ENCODE assay signal across 1 cellular context in the genomic region with DNA sequence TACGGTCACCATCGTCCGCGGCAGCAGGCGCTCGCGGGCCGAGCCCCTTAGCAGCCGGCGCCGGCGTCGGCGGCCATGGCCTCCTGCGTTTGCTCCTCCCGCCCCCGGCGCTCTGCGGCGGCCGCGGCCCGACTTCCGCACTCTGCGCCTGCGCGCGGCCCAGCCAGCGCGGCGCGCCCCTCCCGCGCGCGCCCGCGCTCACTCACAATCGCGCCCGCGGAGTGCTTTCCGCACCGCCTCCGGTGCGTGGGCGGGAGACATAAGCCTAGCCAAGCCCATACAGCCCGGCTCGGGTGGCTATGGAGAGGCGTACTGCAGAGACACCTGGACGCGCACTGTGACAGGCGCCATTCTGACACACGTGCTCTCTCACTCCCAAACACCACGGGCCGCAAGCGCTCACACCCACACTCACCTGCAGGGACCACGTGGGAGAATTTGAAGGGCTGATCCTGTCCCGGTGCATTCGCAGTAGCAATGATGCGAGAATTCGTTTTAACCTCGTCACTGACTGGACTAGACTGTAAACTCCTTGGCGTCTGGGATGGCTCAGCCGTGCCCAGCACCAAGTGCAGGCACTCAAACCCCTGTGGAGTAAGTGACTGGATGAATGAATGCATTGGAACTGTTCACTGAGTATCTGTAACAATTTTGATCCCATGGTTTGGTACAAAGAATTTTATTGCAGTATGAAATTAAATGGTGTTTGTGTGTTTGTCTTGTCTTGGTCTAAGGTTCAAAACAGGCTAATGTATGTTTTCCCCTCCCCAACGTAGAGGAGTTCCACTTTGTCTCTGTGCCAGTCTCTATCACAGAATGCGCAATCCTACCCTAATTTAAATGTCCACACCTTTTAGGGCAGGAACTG.
TF ChIP-seq lines count a peak whose summit lies in the region.

A gene with protein sequence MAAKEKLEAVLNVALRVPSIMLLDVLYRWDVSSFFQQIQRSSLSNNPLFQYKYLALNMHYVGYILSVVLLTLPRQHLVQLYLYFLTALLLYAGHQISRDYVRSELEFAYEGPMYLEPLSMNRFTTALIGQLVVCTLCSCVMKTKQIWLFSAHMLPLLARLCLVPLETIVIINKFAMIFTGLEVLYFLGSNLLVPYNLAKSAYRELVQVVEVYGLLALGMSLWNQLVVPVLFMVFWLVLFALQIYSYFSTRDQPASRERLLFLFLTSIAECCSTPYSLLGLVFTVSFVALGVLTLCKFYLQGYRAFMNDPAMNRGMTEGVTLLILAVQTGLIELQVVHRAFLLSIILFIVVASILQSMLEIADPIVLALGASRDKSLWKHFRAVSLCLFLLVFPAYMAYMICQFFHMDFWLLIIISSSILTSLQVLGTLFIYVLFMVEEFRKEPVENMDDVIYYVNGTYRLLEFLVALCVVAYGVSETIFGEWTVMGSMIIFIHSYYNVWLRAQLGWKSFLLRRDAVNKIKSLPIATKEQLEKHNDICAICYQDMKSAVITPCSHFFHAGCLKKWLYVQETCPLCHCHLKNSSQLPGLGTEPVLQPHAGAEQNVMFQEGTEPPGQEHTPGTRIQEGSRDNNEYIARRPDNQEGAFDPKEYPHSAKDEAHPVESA (minus strand): TSS at position 116 of the 868 bp plus-strand sequence. CDS start 5,936 bp downstream, outside the sequence.

TF ChIP-seq in WTC11, 78 proteins besides CTCF, POLR2A, EP300 and RAD21 (continued from another document):
- TF ChIP-seq NFYB (CRISPR knock-in tag; conservative IDR thresholded peaks at IDR 0.05; ENCODE audit: low read depth), result no peak; the same call in 1 of the 2 replicates
- TF ChIP-seq, protein P1, sequence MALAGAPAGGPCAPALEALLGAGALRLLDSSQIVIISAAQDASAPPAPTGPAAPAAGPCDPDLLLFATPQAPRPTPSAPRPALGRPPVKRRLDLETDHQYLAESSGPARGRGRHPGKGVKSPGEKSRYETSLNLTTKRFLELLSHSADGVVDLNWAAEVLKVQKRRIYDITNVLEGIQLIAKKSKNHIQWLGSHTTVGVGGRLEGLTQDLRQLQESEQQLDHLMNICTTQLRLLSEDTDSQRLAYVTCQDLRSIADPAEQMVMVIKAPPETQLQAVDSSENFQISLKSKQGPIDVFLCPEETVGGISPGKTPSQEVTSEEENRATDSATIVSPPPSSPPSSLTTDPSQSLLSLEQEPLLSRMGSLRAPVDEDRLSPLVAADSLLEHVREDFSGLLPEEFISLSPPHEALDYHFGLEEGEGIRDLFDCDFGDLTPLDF (CRISPR knock-in tag; IDR thresholded peaks at IDR 0.05), result peak; percentile 74; the same call in 1 of the 2 replicates
- TF ChIP-seq RELA (CRISPR knock-in tag; IDR thresholded peaks at IDR 0.05; ENCODE audit: borderline replicate concordance), result no peak
- 0 out of 2 replicates have a peak, but pooled peaks have one; percentile 60 for TF ChIP-seq ZNF138 (CRISPR knock-in tag; conservative IDR thresholded peaks at IDR 0.05)
- no peak for TF ChIP-seq TP53 (CRISPR knock-in tag; IDR thresholded peaks at IDR 0.05)
- TF ChIP-seq CREB1 (CRISPR knock-in tag; IDR thresholded peaks at IDR 0.05), result peak; percentile 71
- TF ChIP-seq IRF1 (CRISPR knock-in tag; IDR thresholded peaks at IDR 0.05), result no peak
- TF ChIP-seq NFE2L1 (CRISPR knock-in tag; IDR thresholded peaks at IDR 0.05), result peak; percentile 78; the same call in 1 of the 2 replicates
- no peak for TF ChIP-seq ZNF423 (CRISPR knock-in tag; IDR thresholded peaks at IDR 0.05)
- no peak for TF ChIP-seq ZNF671 (CRISPR knock-in tag; IDR thresholded peaks at IDR 0.05)
- TF ChIP-seq, protein P2, sequence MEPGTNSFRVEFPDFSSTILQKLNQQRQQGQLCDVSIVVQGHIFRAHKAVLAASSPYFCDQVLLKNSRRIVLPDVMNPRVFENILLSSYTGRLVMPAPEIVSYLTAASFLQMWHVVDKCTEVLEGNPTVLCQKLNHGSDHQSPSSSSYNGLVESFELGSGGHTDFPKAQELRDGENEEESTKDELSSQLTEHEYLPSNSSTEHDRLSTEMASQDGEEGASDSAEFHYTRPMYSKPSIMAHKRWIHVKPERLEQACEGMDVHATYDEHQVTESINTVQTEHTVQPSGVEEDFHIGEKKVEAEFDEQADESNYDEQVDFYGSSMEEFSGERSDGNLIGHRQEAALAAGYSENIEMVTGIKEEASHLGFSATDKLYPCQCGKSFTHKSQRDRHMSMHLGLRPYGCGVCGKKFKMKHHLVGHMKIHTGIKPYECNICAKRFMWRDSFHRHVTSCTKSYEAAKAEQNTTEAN (CRISPR knock-in tag; IDR thresholded peaks at IDR 0.05), result 0 out of 2 replicates have a peak, but pooled peaks have one; percentile 29
- TF ChIP-seq, protein P3, sequence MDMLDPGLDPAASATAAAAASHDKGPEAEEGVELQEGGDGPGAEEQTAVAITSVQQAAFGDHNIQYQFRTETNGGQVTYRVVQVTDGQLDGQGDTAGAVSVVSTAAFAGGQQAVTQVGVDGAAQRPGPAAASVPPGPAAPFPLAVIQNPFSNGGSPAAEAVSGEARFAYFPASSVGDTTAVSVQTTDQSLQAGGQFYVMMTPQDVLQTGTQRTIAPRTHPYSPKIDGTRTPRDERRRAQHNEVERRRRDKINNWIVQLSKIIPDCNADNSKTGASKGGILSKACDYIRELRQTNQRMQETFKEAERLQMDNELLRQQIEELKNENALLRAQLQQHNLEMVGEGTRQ (CRISPR knock-in tag; IDR thresholded peaks at IDR 0.05), result peak; percentile 68
- no peak for TF ChIP-seq ZNF396 (CRISPR knock-in tag; IDR thresholded peaks at IDR 0.05; ENCODE audit: borderline replicate concordance)
- TF ChIP-seq, protein P4, sequence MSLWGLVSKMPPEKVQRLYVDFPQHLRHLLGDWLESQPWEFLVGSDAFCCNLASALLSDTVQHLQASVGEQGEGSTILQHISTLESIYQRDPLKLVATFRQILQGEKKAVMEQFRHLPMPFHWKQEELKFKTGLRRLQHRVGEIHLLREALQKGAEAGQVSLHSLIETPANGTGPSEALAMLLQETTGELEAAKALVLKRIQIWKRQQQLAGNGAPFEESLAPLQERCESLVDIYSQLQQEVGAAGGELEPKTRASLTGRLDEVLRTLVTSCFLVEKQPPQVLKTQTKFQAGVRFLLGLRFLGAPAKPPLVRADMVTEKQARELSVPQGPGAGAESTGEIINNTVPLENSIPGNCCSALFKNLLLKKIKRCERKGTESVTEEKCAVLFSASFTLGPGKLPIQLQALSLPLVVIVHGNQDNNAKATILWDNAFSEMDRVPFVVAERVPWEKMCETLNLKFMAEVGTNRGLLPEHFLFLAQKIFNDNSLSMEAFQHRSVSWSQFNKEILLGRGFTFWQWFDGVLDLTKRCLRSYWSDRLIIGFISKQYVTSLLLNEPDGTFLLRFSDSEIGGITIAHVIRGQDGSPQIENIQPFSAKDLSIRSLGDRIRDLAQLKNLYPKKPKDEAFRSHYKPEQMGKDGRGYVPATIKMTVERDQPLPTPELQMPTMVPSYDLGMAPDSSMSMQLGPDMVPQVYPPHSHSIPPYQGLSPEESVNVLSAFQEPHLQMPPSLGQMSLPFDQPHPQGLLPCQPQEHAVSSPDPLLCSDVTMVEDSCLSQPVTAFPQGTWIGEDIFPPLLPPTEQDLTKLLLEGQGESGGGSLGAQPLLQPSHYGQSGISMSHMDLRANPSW (CRISPR knock-in tag; conservative IDR thresholded peaks at IDR 0.05; ENCODE audit: low read depth), result no peak
- TF ChIP-seq CREM (CRISPR knock-in tag; IDR thresholded peaks at IDR 0.05), result no peak
